In the genomic region with DNA sequence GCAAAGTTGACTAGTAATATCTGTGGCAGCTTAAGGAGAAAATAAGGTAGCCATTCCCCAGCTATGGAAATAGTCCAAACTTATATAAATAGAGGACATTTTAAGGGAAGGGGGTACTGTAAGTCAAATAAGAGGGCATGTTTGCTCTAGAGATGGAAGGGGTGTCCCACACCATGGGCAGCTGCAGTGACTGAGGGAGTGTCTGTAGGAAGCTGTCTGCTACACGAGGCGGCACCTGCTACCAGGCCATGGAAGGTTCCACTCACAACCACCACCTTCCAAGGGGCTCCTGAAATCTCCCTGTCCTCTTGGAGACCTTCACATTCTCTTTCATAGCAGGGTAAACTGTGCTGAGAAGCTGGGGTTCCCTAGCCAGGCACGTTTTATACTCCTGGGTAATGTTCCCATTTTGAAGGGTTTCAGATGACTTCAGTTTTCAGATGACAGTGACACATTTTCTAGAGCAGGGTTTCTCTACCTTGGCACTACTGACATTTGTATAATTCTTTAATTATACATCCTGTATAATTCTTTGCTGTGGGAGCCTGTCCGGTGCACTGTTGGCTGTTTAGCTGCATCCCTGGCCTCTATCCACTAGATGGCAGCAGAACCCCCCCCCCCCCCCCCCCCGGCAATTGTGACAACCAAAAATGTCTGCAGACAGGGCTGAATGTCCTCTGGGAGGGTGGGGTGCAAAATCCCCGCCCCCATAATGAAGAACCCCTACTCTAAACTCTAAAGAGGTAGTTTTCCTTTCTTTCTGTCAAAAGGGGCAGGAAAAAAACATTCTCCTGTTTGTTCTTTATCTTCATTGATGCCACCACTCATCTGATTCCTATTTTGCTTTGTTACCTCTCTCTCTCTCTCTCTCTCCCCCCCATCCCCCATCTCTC, we compare ENCODE assay signal across 8 cellular contexts. TPM values are rescaled to one million over a fixed set of nuclear protein-coding genes. Genes with fewer than 3 reads are reported as not detected.
DNase-seq lines count a peak whose midpoint lies in the region; ATAC-seq and TF ChIP-seq lines count a peak whose summit lies in the region.

No MANE protein-coding gene starts in this region.

- peaks cover 6% of the 10 kb centered on the region for H3K36me3 Mint-ChIP-seq in chondrocyte (ENCODE audit: low read depth)

- peaks cover 22% of the 10 kb centered on the region for H3K4me1 Mint-ChIP-seq in chondrocyte (ENCODE audit: low read depth)

- H3K4me1 ChIP-seq in mucosa of descending colon (ENCODE audit: low read depth) = no peaks in the 10 kb centered on the region

- intact Hi-C loops in mucosa of descending colon (cut with DNase I, micrococcal nuclease) = loop anchor here (10.0 kb wide), 2 partner anchors 210 to 220 kb away; no protein-coding TSS in a partner anchor

- no peak overlapping the region for H3K27ac Mint-ChIP-seq in chondrocyte (ENCODE audit: unreplicated experiment)

- H3K36me3 ChIP-seq in mucosa of descending colon (ENCODE audit: low read depth) = no peaks in the 10 kb centered on the region

- peaks cover 11% of the 10 kb centered on the region for H3K9me3 Mint-ChIP-seq in chondrocyte (ENCODE audit: low read depth)

- DNase-seq in AG08395 (ENCODE audit: low spot score) (peak; percentile 56), RPMI7951 (ENCODE audit: low read depth) (peak; percentile 16), chondrocyte (ENCODE audit: low spot score) (no peak), mucosa of descending colon (peak in 1 of 3 donors; percentile 17), NCI-H1436 (lab: John Stamatoyannopoulos, UW) (no peak)

- peak; percentile 71 for ATAC-seq in mucosa of descending colon
- ATAC-seq in HG03039 (IDR thresholded peaks at IDR 0.05; ENCODE audit: unreplicated experiment) = no peak
- no peak for ATAC-seq in HG02852 (IDR thresholded peaks at IDR 0.05; ENCODE audit: unreplicated experiment)

- no peaks in the 10 kb centered on the region for H3K9me3 ChIP-seq in mucosa of descending colon

- H3K27me3 Mint-ChIP-seq in chondrocyte (ENCODE audit: low read depth) = no peaks in the 10 kb centered on the region

- H3K4me3 ChIP-seq in mucosa of descending colon = no peak overlapping the region

- TF ChIP-seq CTCF in GM12874 (IDR thresholded peaks at IDR 0.05; ENCODE audit: insufficient read depth, low read depth, low read length) = peak; percentile 39; the same call in 1 of the 2 replicates
- TF ChIP-seq CTCF in chondrocyte (IDR thresholded peaks at IDR 0.05) = peak; percentile 76
- peak; percentile 20 for TF ChIP-seq CTCF in mucosa of descending colon (IDR thresholded peaks at IDR 0.05)

- H3K4me3 Mint-ChIP-seq in chondrocyte (ENCODE audit: unreplicated experiment) = no peak overlapping the region

RNA-seq across cellular contexts. Expression of gene SMCO2, which starts 11.6 kb away (rescaled TPM):
- total RNA-seq in RPMI7951 (2014; rRNA removed; shearing (Covaris generic)) = not detected in 2 replicates
- total RNA-seq in chondrocyte (not detected in 3 replicates), mucosa of descending colon (not detected)

Comparison
In these comparisons a context has a peak if more than half of its experiments do, and no peak if none do; other contexts are left out.
1. DNase-seq: peak in AG08395 (single experiment) and RPMI7951 (single experiment); none in chondrocyte (single experiment) and NCI-H1436 (single experiment).
2. CTCF ChIP-seq: peak in every context shown above with its lines; median percentile 76 in chondrocyte; 39 in GM12874; 20 in mucosa of descending colon.